Comparison of ENCODE assay signal across 25 cellular contexts in genomic region chr1:235579891-235580290, GRCh38.
"Had no signal": no experiment of that assay in that cellular context is flagged by ENCODE, and none has a peak within 500 bp of the region (broad histone marks: within the 10 kb centered on the region; RNA-seq: fewer than 3 reads in every experiment).

No MANE protein-coding gene starts in this region.

- FAIRE-seq: endometrium, islet of Langerhans, keratinocyte had no signal

- ATAC-seq: effector memory CD8-positive, alpha-beta T cell; esophagus mucosa; gastrocnemius medialis; heart right ventricle; left cardiac atrium; left lung; left ventricle myocardium superior; lower lobe of right lung; mucosa of descending colon had no signal

- DNase-seq: colonic mucosa; cortex of kidney; effector CD8-positive, alpha-beta T cell; effector memory CD8-positive, alpha-beta T cell; endodermal cell; erythroblast; esophagus squamous epithelium; foreskin fibroblast; foreskin melanocyte; gastrocnemius medialis; glutamatergic neuron; head of caudate nucleus; heart right ventricle; hippocampal formation; left cardiac atrium; left lung; left ventricle myocardium superior; lower lobe of right lung; mesenchymal stem cell; mucosa of descending colon had no signal

- H3K27me3 ChIP-seq: colonic mucosa, esophagus squamous epithelium had no signal

- H3K4me1 ChIP-seq: colonic mucosa, esophagus squamous epithelium, gastrocnemius medialis, heart right ventricle, left lung, lower lobe of right lung had no signal

- H3K36me3 ChIP-seq: colonic mucosa, esophagus squamous epithelium, gastrocnemius medialis, heart right ventricle, left lung, lower lobe of right lung had no signal

- H3K9me3 ChIP-seq: colonic mucosa, esophagus squamous epithelium, gastrocnemius medialis, left lung, lower lobe of right lung, mucosa of descending colon had no signal

- H3K4me3 ChIP-seq: colonic mucosa, esophagus squamous epithelium, gastrocnemius medialis, heart right ventricle, left lung, lower lobe of right lung, mucosa of descending colon had no signal

- H3K27ac ChIP-seq: colonic mucosa, epithelial cell of prostate, esophagus squamous epithelium, gastrocnemius medialis, heart right ventricle, left lung, lower lobe of right lung had no signal
